Comparison of ENCODE assay signal across 1 cellular context in genomic region chr19:58409010-58409790, GRCh38.
TF ChIP-seq lines count a peak whose summit lies in the region.

No MANE protein-coding gene starts in this region.

TF ChIP-seq in HEK293, 187 proteins besides CTCF, POLR2A, EP300 and RAD21 (continued from another document and continues in another):
- TF ChIP-seq ATF2 (tag by site-specific recombination; IDR thresholded peaks at IDR 0.05; ENCODE audit: low read depth) (no peak), ZNF248 (tag by site-specific recombination; IDR thresholded peaks at IDR 0.05) (no peak), ZNF341 (tag by site-specific recombination; IDR thresholded peaks at IDR 0.05; ENCODE audit: low read depth) (no peak), ZNF426 (tag by site-specific recombination; IDR thresholded peaks at IDR 0.05) (no peak), ZFP69B (tag by site-specific recombination; IDR thresholded peaks at IDR 0.05) (peak; percentile 96), INSM2 (tag by site-specific recombination; IDR thresholded peaks at IDR 0.05) (no peak), PBX3 (CRISPR knock-in tag; IDR thresholded peaks at IDR 0.05) (no peak; the same call in 1 of the 2 replicates), REST (tag by site-specific recombination; IDR thresholded peaks at IDR 0.05) (no peak), PATZ1 (tag by site-specific recombination; IDR thresholded peaks at IDR 0.05) (peak; percentile 69; the same call in 1 of the 2 replicates), ZNF704 (tag by site-specific recombination; IDR thresholded peaks at IDR 0.05) (no peak), ZNF169 (tag by site-specific recombination; IDR thresholded peaks at IDR 0.05) (no peak), ZNF112 (tag by site-specific recombination; IDR thresholded peaks at IDR 0.05) (no peak), KLF1 (tag by site-specific recombination; IDR thresholded peaks at IDR 0.05) (no peak), ZNF266 (tag by site-specific recombination; IDR thresholded peaks at IDR 0.05; ENCODE audit: low read depth) (no peak), ZNF132 (tag by site-specific recombination; IDR thresholded peaks at IDR 0.05; ENCODE audit: borderline replicate concordance) (no peak), ZNF449 (tag by site-specific recombination; IDR thresholded peaks at IDR 0.05) (no peak), ZFP3 (tag by site-specific recombination; IDR thresholded peaks at IDR 0.05; ENCODE audit: low read depth) (no peak), MEIS1 (CRISPR knock-in tag; IDR thresholded peaks at IDR 0.05; ENCODE audit: borderline replicate concordance) (no peak), ZNF596 (tag by site-specific recombination; IDR thresholded peaks at IDR 0.05) (no peak), ZSCAN5A (tag by site-specific recombination; IDR thresholded peaks at IDR 0.05) (no peak), ZNF555 (tag by site-specific recombination; conservative IDR thresholded peaks at IDR 0.05) (no peak), ZNF639 (tag by site-specific recombination; IDR thresholded peaks at IDR 0.05) (no peak), ZNF701 (tag by site-specific recombination; IDR thresholded peaks at IDR 0.05) (no peak), ZNF2 (tag by site-specific recombination; IDR thresholded peaks at IDR 0.05) (no peak), ZBTB49 (tag by site-specific recombination; IDR thresholded peaks at IDR 0.05; ENCODE audit: low read depth) (no peak), ZNF223 (tag by site-specific recombination; IDR thresholded peaks at IDR 0.05) (no peak), ZSCAN4 (tag by site-specific recombination; IDR thresholded peaks at IDR 0.05) (no peak; the same call in 1 of the 2 replicates), ZNF19 (tag by site-specific recombination; IDR thresholded peaks at IDR 0.05; ENCODE audit: low read depth) (0 out of 2 replicates have a peak, but pooled peaks have one; percentile 10), TCF7L2 (IDR thresholded peaks at IDR 0.05; ENCODE audit: borderline replicate concordance, low read depth, low read length) (no peak), ZNF747 (tag by site-specific recombination; IDR thresholded peaks at IDR 0.05) (no peak), ZNF274 (IDR thresholded peaks at IDR 0.05; ENCODE audit: low read length) (no peak), ZNF274 (tag by site-specific recombination; IDR thresholded peaks at IDR 0.05; ENCODE audit: borderline replicate concordance) (no peak), MYNN (tag by site-specific recombination; IDR thresholded peaks at IDR 0.05; ENCODE audit: borderline replicate concordance) (no peak), ZNF335 (tag by site-specific recombination; conservative IDR thresholded peaks at IDR 0.05) (peak; percentile 100), ZNF391 (tag by site-specific recombination; IDR thresholded peaks at IDR 0.05; ENCODE audit: borderline replicate concordance, low read depth) (no peak), ZSCAN16 (tag by site-specific recombination; IDR thresholded peaks at IDR 0.05) (no peak), ZNF791 (tag by site-specific recombination; IDR thresholded peaks at IDR 0.05) (no peak), ZNF658 (tag by site-specific recombination; IDR thresholded peaks at IDR 0.05) (no peak), ZNF18 (tag by site-specific recombination; IDR thresholded peaks at IDR 0.05) (no peak)
